Comparison of ENCODE assay signal across 8 cellular contexts in genomic region chr17:2302740-2303277, GRCh38. TPM values are rescaled to one million over a fixed set of nuclear protein-coding genes. Genes with fewer than 3 reads are reported as not detected.
DNase-seq lines count a peak whose midpoint lies in the region; ATAC-seq, FAIRE-seq and TF ChIP-seq lines count a peak whose summit lies in the region.

No MANE protein-coding gene starts in this region.

- in situ Hi-C loops in Panc1 (cut with HindIII; ENCODE audit: low pct_unique_long_range_greater_than_20kb, low sequenced_read_pairs), result no loop called here

- H3K27me3 ChIP-seq in Panc1 (ENCODE audit: control insufficient read depth, insufficient read depth, low read length), result no peaks in the 10 kb centered on the region
- no peaks in the 10 kb centered on the region for H3K27me3 ChIP-seq in esophagus (ENCODE audit: control insufficient read depth in 1 of 2, insufficient read depth in 2 of 2, low read length in 2 of 2)
- no peaks in the 10 kb centered on the region for H3K27me3 ChIP-seq in parathyroid adenoma (ENCODE audit: control insufficient read depth, insufficient read depth, low read length)

- POLR2A ChIA-PET in Panc1 (lab: Charles Lee), result no interaction called here

- DNase-seq in AG08396 (ENCODE audit: low spot score) (peak; percentile 12), GM20000 (ENCODE audit: low spot score) (peak; percentile 32), Panc1 (ENCODE audit: low read depth, low spot score) (no peak), glomerular visceral epithelial cell (ENCODE audit: extremely low spot score) (no peak), D721Med (ENCODE audit: insufficient read length, low spot score) (no peak), middle frontal gyrus (ENCODE audit: extremely low spot score, low spot score) (no peak)

- no peak for FAIRE-seq in D721Med (lab: Jason Lieb, UNC)

- peak overlapping the region; percentile 65 to 92 for H3K4me3 ChIP-seq in Panc1 (ENCODE audit: low read depth in 2 of 2, low read length in 2 of 2)
- peak overlapping the region; percentile 72 to 73 for H3K4me3 ChIP-seq in esophagus (ENCODE audit: low read depth in 1 of 2, low read length in 2 of 2)
- H3K4me3 ChIP-seq in parathyroid adenoma (ENCODE audit: low read depth, low read length), result peak overlapping the region; percentile 96

- H3K36me3 ChIP-seq in Panc1 (ENCODE audit: control insufficient read depth, insufficient read depth, low read length), result peaks cover 2% of the 10 kb centered on the region; the same call in 1 of the 2 replicates
- peaks cover 0 to 10% of the 10 kb centered on the region in 2 donors for H3K36me3 ChIP-seq in esophagus (ENCODE audit: control insufficient read depth in 2 of 2, insufficient read depth in 2 of 2, low read length in 1 of 2)
- no peaks in the 10 kb centered on the region for H3K36me3 ChIP-seq in parathyroid adenoma (ENCODE audit: control insufficient read depth, insufficient read depth, low read length)

- TF ChIP-seq CTCF in GM20000 (IDR thresholded peaks at IDR 0.05; ENCODE audit: extremely low read depth, missing control alignments) (no peak), Panc1 (IDR thresholded peaks at IDR 0.05) (no peak), parathyroid adenoma (IDR thresholded peaks at IDR 0.05) (no peak), D721Med (IDR thresholded peaks at IDR 0.05; ENCODE audit: insufficient read depth, missing control alignments) (no peak)

- no TSS peak for BruUV-seq in Panc1 (replicated peaks; lab: Mats Ljungman, UMichigan)

- H3K9me3 ChIP-seq in Panc1 (ENCODE audit: control insufficient read depth, insufficient read depth, low read depth, low read length) (no peaks in the 10 kb centered on the region), esophagus (ENCODE audit: control insufficient read depth in 2 of 2, insufficient read depth in 1 of 2, low read depth in 1 of 2, low read length in 1 of 2) (no peaks in the 10 kb centered on the region), parathyroid adenoma (ENCODE audit: control insufficient read depth, low read length) (no peaks in the 10 kb centered on the region)

- intact Hi-C loops in Panc1 (cut with micrococcal nuclease; ENCODE audit: unreplicated experiment), result no loop called here

- H3K79me2 ChIP-seq in parathyroid adenoma, result peaks cover 34% of the 10 kb centered on the region

- H3K4me2 ChIP-seq in parathyroid adenoma (ENCODE audit: low read length), result peak overlapping the region; percentile 78

- peak overlapping the region; percentile 50 for H3K9ac ChIP-seq in parathyroid adenoma

- H2AFZ ChIP-seq in parathyroid adenoma, result peak overlapping the region; percentile 94

- WGBS in esophagus, 2 donors, result 1% methylated on average over 17 to 20 of the region's 20 CpGs

- H3K27ac ChIP-seq in Panc1 (ENCODE audit: low read length), result peak overlapping the region; percentile 83
- peak overlapping the region; percentile 96 to 97 for H3K27ac ChIP-seq in esophagus (ENCODE audit: low read depth in 2 of 2, low read length in 1 of 2)
- H3K27ac ChIP-seq in parathyroid adenoma, result peak overlapping the region; percentile 84

- H3K4me1 ChIP-seq in Panc1 (ENCODE audit: control insufficient read depth, insufficient read depth, low read length) (peaks cover 3% of the 10 kb centered on the region), esophagus (ENCODE audit: control insufficient read depth in 2 of 2, insufficient read depth in 2 of 2, low read length in 1 of 2) (peaks cover 0 to 4% of the 10 kb centered on the region in 2 donors), parathyroid adenoma (no peaks in the 10 kb centered on the region)

- CTCF ChIA-PET in Panc1 (lab: Charles Lee), result no interaction called here

- ATAC-seq in Panc1, result peak; percentile 1; the same call in 1 of the 2 replicates

RNA-seq across cellular contexts. Expression of gene SMG6, which starts 0.8 kb away (rescaled TPM):
- 17.8 TPM for total RNA-seq in Panc1 (2021; ENCODE audit: unreplicated experiment)
- 18.2 TPM for polyA plus RNA-seq in Panc1 (2012; ENCODE audit: insufficient read length)
- polyA plus RNA-seq in esophagus, result 10 to 100 TPM; 14.0 to 16.7 TPM

RNA-seq across cellular contexts. Expression of gene SRR, which starts 0.9 kb away (rescaled TPM):
- total RNA-seq in Panc1 (2021; ENCODE audit: unreplicated experiment), result 11.8 TPM
- 4.6 TPM for polyA plus RNA-seq in Panc1 (2012; ENCODE audit: insufficient read length)
- polyA plus RNA-seq in esophagus, result 1 to 10 TPM; 2.1 to 4.5 TPM

RNA-seq across cellular contexts. Expression of gene TSR1, which starts 33.4 kb away (rescaled TPM):
- 44.7 TPM for total RNA-seq in Panc1 (2021; ENCODE audit: unreplicated experiment)
- polyA plus RNA-seq in Panc1 (2012; ENCODE audit: insufficient read length), result 69.7 TPM
- 10 to 100 TPM; 15.9 to 19.3 TPM for polyA plus RNA-seq in esophagus

RNA-seq across cellular contexts. Expression of gene SGSM2, which starts 34.5 kb away (rescaled TPM):
- 49.0 TPM for total RNA-seq in Panc1 (2021; ENCODE audit: unreplicated experiment)
- 52.3 TPM for polyA plus RNA-seq in Panc1 (2012; ENCODE audit: insufficient read length)
- 100 to 1,000 TPM in 1 of 2 donors, 10 to 100 TPM in 1; 51.6 to 149 TPM for polyA plus RNA-seq in esophagus

Comparison
In these comparisons a context has a peak if more than half of its experiments do, and no peak if none do; other contexts are left out.
1. DNase-seq: peak in AG08396 (single experiment) and GM20000 (single experiment); none in Panc1 (single experiment), glomerular visceral epithelial cell (single experiment), D721Med (single experiment) and middle frontal gyrus (single experiment).
2. Peak in every context shown above with its lines, with median percentiles within 50 percentile points of each other: H3K27ac ChIP-seq and H3K4me3 ChIP-seq.